In the genomic region with DNA sequence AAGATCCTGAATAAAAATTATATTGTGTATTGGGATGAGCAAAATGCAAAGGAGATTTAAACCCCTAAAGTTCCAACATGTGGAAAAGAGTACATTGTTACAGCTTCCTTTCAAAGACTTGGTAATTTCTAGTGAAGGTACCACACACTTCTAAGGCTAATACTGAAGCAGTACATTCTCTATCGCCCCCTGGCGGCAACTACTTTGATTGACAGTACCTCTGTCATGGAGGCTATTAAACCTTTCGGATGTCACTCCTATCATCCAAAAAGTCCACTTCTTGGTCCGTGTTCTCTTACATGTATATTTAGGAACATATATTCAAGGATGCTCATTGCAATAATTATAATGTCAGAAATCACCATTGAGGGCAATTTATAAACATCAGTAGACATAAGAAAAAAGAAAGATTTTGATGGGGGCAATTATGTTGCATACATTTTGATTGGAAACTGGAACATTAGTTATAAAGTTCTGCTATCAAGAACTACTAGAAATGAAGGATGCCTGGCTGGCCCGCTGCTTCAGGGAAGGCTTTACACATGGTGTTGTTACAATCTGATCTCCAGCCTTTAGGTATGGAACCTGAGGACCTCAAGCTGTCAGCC, we compare ENCODE assay signal across 8 cellular contexts.
DNase-seq lines count a peak whose midpoint lies in the region; ATAC-seq, FAIRE-seq and TF ChIP-seq lines count a peak whose summit lies in the region.

No MANE protein-coding gene starts in this region.

- peak; percentile 84 for TF ChIP-seq CTCF in DOHH2 (IDR thresholded peaks at IDR 0.05; ENCODE audit: low read depth, low read length, poor library complexity, severe bottlenecking)
- peak; percentile 85 for TF ChIP-seq CTCF in fibroblast of the aortic adventitia (IDR thresholded peaks at IDR 0.05; ENCODE audit: insufficient read depth, low read length)
- TF ChIP-seq CTCF in tibial nerve (IDR thresholded peaks at IDR 0.05) = peak; percentile 63 to 86 (median 72)

- DNase-seq in HuH-7 (ENCODE audit: low spot score) (peak; percentile 9), RCC 7860 (ENCODE audit: low spot score) (peak; percentile 39), fibroblast of the aortic adventitia (ENCODE audit: low read depth) (peak; percentile 82), occipital lobe (lab: John Stamatoyannopoulos, UW) (peak; percentile 17), tibial nerve (ENCODE audit: low spot score in 2 of 2) (peak; percentile 71 to 85)
- peak; percentile 74 to 77 for DNase-seq in activated T-cell treated with anti-CD3 and anti-CD28 coated beads, Interleukin-2, amount 50 U/mL, for 48 hours

- H3K27ac ChIP-seq in DOHH2 (ENCODE audit: low read depth, low read length) (no peak overlapping the region), tibial nerve (no peak overlapping the region)

- H4K20me1 ChIP-seq in DOHH2 (ENCODE audit: control insufficient read depth, insufficient read depth, low read depth, low read length) = no peaks in the 10 kb centered on the region

- TF ChIP-seq EP300 in tibial nerve (IDR thresholded peaks at IDR 0.05) = no peak

- 24 to 27% methylated on average over 5 of the region's 5 CpGs for WGBS in tibial nerve, 2 donors

- H3K79me2 ChIP-seq in DOHH2 (ENCODE audit: control insufficient read depth, low read length) = no peaks in the 10 kb centered on the region

- no peaks in the 10 kb centered on the region for H3K36me3 ChIP-seq in DOHH2 (ENCODE audit: control insufficient read depth, low read length)
- no peaks in the 10 kb centered on the region for H3K36me3 ChIP-seq in tibial nerve

- peak; percentile 44 for FAIRE-seq in RCC 7860 (lab: Jason Lieb, UNC)

- no peak for TF ChIP-seq POLR2A in tibial nerve (IDR thresholded peaks at IDR 0.05)

- H3K27me3 ChIP-seq in DOHH2 (ENCODE audit: control insufficient read depth, low read length) (no peaks in the 10 kb centered on the region), tibial nerve (no peaks in the 10 kb centered on the region)

- ATAC-seq in GM21576 (IDR thresholded peaks at IDR 0.05; ENCODE audit: unreplicated experiment) = peak; percentile 99

- H3K4me1 ChIP-seq in DOHH2 (ENCODE audit: control insufficient read depth, low read length) (peaks cover 6% of the 10 kb centered on the region), tibial nerve (no peaks in the 10 kb centered on the region)

- H3K4me2 ChIP-seq in DOHH2 (ENCODE audit: low read length) = 0 out of 2 replicates have a peak overlapping the region, but pooled peaks have one; percentile 8

- H3K9me2 ChIP-seq in DOHH2 (replicated peaks; ENCODE audit: control insufficient read depth, low read length) = no peaks in the 10 kb centered on the region

- H3K9me3 ChIP-seq in DOHH2 (ENCODE audit: control insufficient read depth, insufficient read depth, low read length) = no peaks in the 10 kb centered on the region
- H3K9me3 ChIP-seq in tibial nerve = no peaks in the 10 kb centered on the region

- no peaks in the 10 kb centered on the region for H3F3A ChIP-seq in DOHH2 (ENCODE audit: control insufficient read depth, insufficient read depth)

- H3K4me3 ChIP-seq in DOHH2 (ENCODE audit: low read length) (no peak overlapping the region), fibroblast of the aortic adventitia (ENCODE audit: low read depth, low read length) (no peak overlapping the region), tibial nerve (no peak overlapping the region)

Comparison
In these comparisons a context has a peak if more than half of its experiments do, and no peak if none do; other contexts are left out.
1. DNase-seq: peak in every context shown above with its lines; median percentile 82 in fibroblast of the aortic adventitia; 78 in tibial nerve; 76 in activated T-cell treated with anti-CD3 and anti-CD28 coated beads, Interleukin-2, amount 50 U/mL, for 48 hours; 39 in RCC 7860; 17 in occipital lobe; 9 in HuH-7.